19 cellular contexts compared by ENCODE assay signal in genomic region chr5:11452854-11453253, GRCh38.
DNase-seq lines count a peak whose midpoint lies in the region; TF ChIP-seq lines count a peak whose summit lies in the region.
"Had no signal": no experiment of that assay in that cellular context is flagged by ENCODE, and none has a peak within 500 bp of the region (broad histone marks: within the 10 kb centered on the region; RNA-seq: fewer than 3 reads in every experiment).

No MANE protein-coding gene starts in this region.

- no peak overlapping the region for H3K4me3 ChIP-seq in brain microvascular endothelial cell (ENCODE audit: low read depth, low read length)
- H3K4me3 ChIP-seq: HAP-1, Peyer's patch, SK-N-MC had no signal

- in situ Hi-C loops in G401 (cut with HindIII; ENCODE audit: low sequenced_read_pairs) (no loop called here), brain microvascular endothelial cell (cut with HindIII; ENCODE audit: low pct_ligation_motif_present, low sequenced_read_pairs) (no loop called here)

- no peaks in the 10 kb centered on the region for H3K36me3 ChIP-seq in brain microvascular endothelial cell (replicated peaks)
- H3K36me3 ChIP-seq: HAP-1, Peyer's patch had no signal

- H3K27me3 ChIP-seq in brain microvascular endothelial cell (replicated peaks), result no peaks in the 10 kb centered on the region
- H3K27me3 ChIP-seq: Peyer's patch had no signal

- POLR2A ChIA-PET in HEK293T (lab: Yijun Ruan, JAX), result no interaction called here

- CTCF ChIA-PET in HEK293T (lab: Yijun Ruan, JAX), result no interaction called here

- DNase-seq in Daoy (ENCODE audit: low read depth) (peak; percentile 19), G401 (ENCODE audit: low spot score) (peak; percentile 15), NCI-H446 treated with DMSO at 0.1 percent for 48 hours (lab: John Stamatoyannopoulos, UW) (peak; percentile 38), astrocyte of the hippocampus (ENCODE audit: low read depth, low spot score) (peak; percentile 13), HEK293T (ENCODE audit: extremely low spot score) (no peak), NCI-H2196 (lab: John Stamatoyannopoulos, UW; ENCODE audit: unreplicated experiment) (no peak), brain microvascular endothelial cell (no peak)
- DNase-seq: C1 segment of cervical spinal cord; CD4-positive, alpha-beta memory T cell; COR-L47; EL; GF-D8; NCI-H2029; NCI-H526 treated with DMSO at 0.1 percent for 48 hours; Peyer's patch; SIG-M5 had no signal

- H3K27ac ChIP-seq in brain microvascular endothelial cell, result no peak overlapping the region
- H3K27ac ChIP-seq: KMS-11, Peyer's patch, SK-N-MC had no signal

- TF ChIP-seq CTCF in brain microvascular endothelial cell (IDR thresholded peaks at IDR 0.05; ENCODE audit: low read depth, low read length, missing control alignments), result no peak

TF ChIP-seq in HEK293T, 16 proteins besides CTCF, POLR2A, EP300 and RAD21:
- TF ChIP-seq TARDBP (IDR thresholded peaks at IDR 0.05) (no peak), FOXM1 (IDR thresholded peaks at IDR 0.05; ENCODE audit: borderline replicate concordance) (no peak), HDGF (IDR thresholded peaks at IDR 0.05; ENCODE audit: borderline replicate concordance) (no peak), ZNF384 (IDR thresholded peaks at IDR 0.05) (no peak), SUZ12 (IDR thresholded peaks at IDR 0.05) (no peak), FOXK2 (IDR thresholded peaks at IDR 0.05) (no peak), ARNT (IDR thresholded peaks at IDR 0.05) (no peak), CTBP1 (IDR thresholded peaks at IDR 0.05; ENCODE audit: borderline replicate concordance) (no peak), L3MBTL2 (conservative IDR thresholded peaks at IDR 0.05) (no peak), SP1 (IDR thresholded peaks at IDR 0.05) (no peak), ELF4 (IDR thresholded peaks at IDR 0.05) (no peak), BHLHE40 (IDR thresholded peaks at IDR 0.05; ENCODE audit: borderline replicate concordance) (no peak), PKNOX1 (IDR thresholded peaks at IDR 0.05) (no peak), LEF1 (IDR thresholded peaks at IDR 0.05; ENCODE audit: borderline replicate concordance) (no peak), NFRKB (IDR thresholded peaks at IDR 0.05) (no peak), FOXA1 (IDR thresholded peaks at IDR 0.05) (no peak)

Comparison
In these comparisons a context has a peak if more than half of its experiments do, and no peak if none do; other contexts are left out.
1. DNase-seq: peak in Daoy (single experiment), G401 (single experiment), NCI-H446 treated with DMSO at 0.1 percent for 48 hours (single experiment) and astrocyte of the hippocampus (single experiment); none in HEK293T (single experiment), NCI-H2196 (single experiment) and brain microvascular endothelial cell (single experiment).